10 cellular contexts compared by ENCODE assay signal in the genomic region with DNA sequence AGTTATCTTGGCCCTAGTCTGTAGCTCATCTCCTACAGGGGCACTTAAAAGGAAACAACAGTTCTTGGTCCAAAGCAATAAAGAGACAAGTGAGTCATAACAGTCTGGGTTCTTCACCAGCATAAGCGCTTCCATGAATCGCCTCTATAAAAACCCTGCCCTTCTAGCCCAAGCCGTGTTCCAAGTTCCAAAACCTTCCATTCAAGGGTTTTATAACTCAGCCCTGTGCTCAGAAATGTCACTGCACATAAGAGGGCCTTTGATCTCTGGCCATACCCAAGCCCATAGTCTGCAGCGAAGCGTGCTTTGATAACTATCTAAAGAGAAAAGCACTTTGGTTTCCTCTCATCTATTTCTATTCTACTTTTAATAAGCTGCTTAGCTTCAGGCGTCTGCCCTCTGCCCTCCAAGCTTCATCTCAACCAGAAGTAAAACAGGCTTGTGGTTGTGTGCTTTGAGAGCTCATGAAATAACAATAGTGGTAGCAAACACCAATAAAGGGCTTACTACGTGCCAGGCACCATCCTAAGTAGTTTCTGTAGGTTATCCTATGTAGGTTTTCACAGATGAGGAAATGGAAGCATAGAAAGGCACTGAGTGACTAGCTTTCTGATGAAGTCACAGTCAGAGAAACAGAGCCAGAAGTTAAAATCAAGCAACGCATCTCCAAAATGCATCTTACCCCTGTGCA.
DNase-seq lines count a peak whose midpoint lies in the region; ATAC-seq, FAIRE-seq and TF ChIP-seq lines count a peak whose summit lies in the region.
"Had no signal": no experiment of that assay in that cellular context is flagged by ENCODE, and none has a peak within 500 bp of the region (broad histone marks: within the 10 kb centered on the region; RNA-seq: fewer than 3 reads in every experiment).

No MANE protein-coding gene starts in this region.

- H3K27ac ChIP-seq in Panc1 (ENCODE audit: low read length), result no peak overlapping the region
- no peak overlapping the region for H3K27ac ChIP-seq in GM12878 (ENCODE audit: control insufficient read depth, insufficient read depth)
- H3K27ac ChIP-seq in rectal smooth muscle tissue (ENCODE audit: low read depth, low read length), result peak overlapping the region; percentile 43

- H3K36me3 ChIP-seq in Panc1 (ENCODE audit: control insufficient read depth, insufficient read depth, low read length) (no peaks in the 10 kb centered on the region), GM12878 (ENCODE audit: control insufficient read depth in 2 of 2, insufficient read depth in 2 of 2, low read length in 1 of 2) (no peaks in the 10 kb centered on the region), rectal smooth muscle tissue (ENCODE audit: control insufficient read depth, insufficient read depth, low read length) (no peaks in the 10 kb centered on the region)

- H3K4me1 Mint-ChIP-seq in type B pancreatic cell (ENCODE audit: unreplicated experiment), result peaks cover 21% of the 10 kb centered on the region

- H3K4me3 ChIP-seq in Panc1 (ENCODE audit: low read depth in 2 of 2, low read length in 2 of 2) (no peak overlapping the region), GM12878 (no peak overlapping the region), rectal smooth muscle tissue (ENCODE audit: low read length) (no peak overlapping the region)
- H3K4me3 ChIP-seq: lung had no signal

- no peak overlapping the region for H3K4me3 Mint-ChIP-seq in type B pancreatic cell
- H3K4me3 Mint-ChIP-seq: H9 had no signal

- intact Hi-C loops in Panc1 (cut with micrococcal nuclease; ENCODE audit: unreplicated experiment) (no loop called here), GM12878 (cut with micrococcal nuclease; ENCODE audit: unreplicated experiment) (loop anchor here (5.0 to 10.0 kb wide), 3 partner anchors 51 to 388 kb away; a partner anchor contains a TSS)

- H3K9me3 Mint-ChIP-seq in type B pancreatic cell, result no peaks in the 10 kb centered on the region

- FAIRE-seq in G401.6 (lab: Jason Lieb, UNC) (peak; percentile 96), GM12878 (lab: Jason Lieb, UNC) (no peak)

- no peaks in the 10 kb centered on the region for H3K79me2 ChIP-seq in GM12878 (ENCODE audit: control insufficient read depth, insufficient read depth, low read length)

- H3K36me3 Mint-ChIP-seq in type B pancreatic cell, result no peaks in the 10 kb centered on the region

- POLR2A ChIA-PET in Panc1 (lab: Charles Lee), result no interaction called here
- POLR2A ChIA-PET in GM12878 (lab: Charles Lee), result interaction anchor here (0.5 to 2.0 kb wide), 5 partner anchors 14 to 97 kb away, joined by 3 to 10 read pairs (median 5); no protein-coding TSS in a partner anchor

- SMC1A ChIA-PET in GM12878 (lab: Charles Lee; ENCODE audit: uncharacterized antibody, unreplicated experiment), result interaction anchor here (1.0 to 9.5 kb wide), 4 partner anchors 13 to 98 kb away, joined by 5 to 177 read pairs (median 42); no protein-coding TSS in a partner anchor

- no peak overlapping the region for H3K9ac ChIP-seq in GM12878 (ENCODE audit: control insufficient read depth, insufficient read depth, low read length)
- no peak overlapping the region for H3K9ac ChIP-seq in rectal smooth muscle tissue (ENCODE audit: low read length)

- H3K27me3 Mint-ChIP-seq in type B pancreatic cell, result no peaks in the 10 kb centered on the region

- no peak for TF ChIP-seq EP300 in GM12878 (IDR thresholded peaks at IDR 0.05; ENCODE audit: borderline replicate concordance in 1 of 2, control insufficient read depth in 1 of 2, low read depth in 2 of 2, low read length in 2 of 2)

- WGBS in GM12878 (ENCODE audit: insufficient coverage, insufficient replicate concordance, low lambda C conversion rate, missing lambda C conversion rate), result 6% methylated on average over 8 of the region's 8 CpGs

- no peaks in the 10 kb centered on the region for H4K20me1 ChIP-seq in GM12878 (ENCODE audit: control insufficient read depth, insufficient read depth)

- no peak overlapping the region for H3K4me2 ChIP-seq in GM12878 (ENCODE audit: control insufficient read depth, insufficient read depth)

- no peak overlapping the region for H3K27ac Mint-ChIP-seq in type B pancreatic cell
- H3K27ac Mint-ChIP-seq: H9 had no signal

- peak; percentile 58; the same call in 1 of the 2 replicates for ATAC-seq in Panc1
- ATAC-seq in GM12878, result no peak
- ATAC-seq in GM21737 (IDR thresholded peaks at IDR 0.05; ENCODE audit: unreplicated experiment), result no peak

- no peak for TF ChIP-seq POLR2A in GM12878 (IDR thresholded peaks at IDR 0.05; ENCODE audit: low read depth, low read length)

- DNase-seq in Panc1 (ENCODE audit: low read depth, low spot score) (no peak), GM12878 (ENCODE audit: low read depth, low spot score) (no peak), NCI-H446 (lab: John Stamatoyannopoulos, UW) (no peak), type B pancreatic cell (ENCODE audit: extremely low spot score, unreplicated experiment) (no peak), NCI-H1105 treated with DMSO at 0.1 percent for 48 hours (lab: John Stamatoyannopoulos, UW) (no peak)
- DNase-seq: H9 had no signal

- no peak for TF ChIP-seq RAD21 in GM12878 (IDR thresholded peaks at IDR 0.05; ENCODE audit: insufficient read depth, low read depth, low read length)

- H3K4me1 ChIP-seq in Panc1 (ENCODE audit: control insufficient read depth, insufficient read depth, low read length) (no peaks in the 10 kb centered on the region), GM12878 (ENCODE audit: control insufficient read depth, insufficient read depth, low read length) (peaks cover 43% of the 10 kb centered on the region), rectal smooth muscle tissue (ENCODE audit: control insufficient read depth, insufficient read depth, low read length) (peaks cover 8% of the 10 kb centered on the region)

- H3K9me3 ChIP-seq in Panc1 (ENCODE audit: control insufficient read depth, insufficient read depth, low read depth, low read length) (no peaks in the 10 kb centered on the region), GM12878 (replicated peaks; ENCODE audit: control insufficient read depth, insufficient read depth, low read length) (0 out of 3 replicates have a peak, but pooled peaks cover 3% of the 10 kb centered on the region)

- H3K27me3 ChIP-seq in Panc1 (ENCODE audit: control insufficient read depth, insufficient read depth, low read length), result no peaks in the 10 kb centered on the region
- no peaks in the 10 kb centered on the region for H3K27me3 ChIP-seq in GM12878 (replicated peaks in 1 of 2; ENCODE audit: control insufficient read depth in 2 of 2, insufficient read depth in 2 of 2, low read length in 1 of 2)
- no peaks in the 10 kb centered on the region for H3K27me3 ChIP-seq in rectal smooth muscle tissue (ENCODE audit: control insufficient read depth, insufficient read depth, low read length)

- H2AFZ ChIP-seq in GM12878 (ENCODE audit: control insufficient read depth, low read depth, low read length), result no peak overlapping the region; the same call in 1 of the 2 replicates

- in situ Hi-C loops in Panc1 (cut with HindIII; ENCODE audit: low pct_unique_long_range_greater_than_20kb, low sequenced_read_pairs) (no loop called here), GM12878 (cut with MboI) (loop anchor here (5.0 kb wide), 1 partner anchor 386 kb away; no protein-coding TSS in a partner anchor)

- CTCF ChIA-PET in Panc1 (lab: Charles Lee), result interaction anchor here (0.6 to 0.8 kb wide), 2 partner anchors 12 to 169 kb away, joined by 3 to 9 read pairs; no protein-coding TSS in a partner anchor
- CTCF ChIA-PET in GM12878 (lab: Yijun Ruan, JAX), result interaction anchor here (1.2 to 8.0 kb wide), 8 partner anchors 12 to 160 kb away, joined by 3 to 115 read pairs (median 7); no protein-coding TSS in a partner anchor

- RAD21 ChIA-PET in GM12878 (lab: Charles Lee; ENCODE audit: unreplicated experiment), result interaction anchor here (0.6 to 8.5 kb wide), 13 partner anchors 12 to 302 kb away, joined by 3 to 112 read pairs (median 3); a partner anchor contains a TSS

- no TSS peak for BruUV-seq in Panc1 (replicated peaks; lab: Mats Ljungman, UMichigan)
- BruUV-seq in GM12878 (replicated peaks; lab: Mats Ljungman, UMichigan), result no TSS peak

- TF ChIP-seq CTCF in Panc1 (IDR thresholded peaks at IDR 0.05) (no peak), GM12878 (IDR thresholded peaks at IDR 0.05 in 2 of 3, conservative IDR thresholded peaks at IDR 0.05 in 1 of 3; ENCODE audit: control insufficient read depth in 2 of 3, extremely low read depth in 1 of 3, insufficient read depth in 1 of 3, low read depth in 3 of 3, low read length in 3 of 3) (no peak), type B pancreatic cell (conservative IDR thresholded peaks at IDR 0.05) (no peak)

TF ChIP-seq in GM12878, 131 proteins besides CTCF, POLR2A, EP300 and RAD21 (continues in another document):
- TF ChIP-seq JUND (IDR thresholded peaks at IDR 0.05; ENCODE audit: low read depth, low read length) (no peak), GABPA (IDR thresholded peaks at IDR 0.05; ENCODE audit: low read depth) (no peak), HCFC1 (IDR thresholded peaks at IDR 0.05; ENCODE audit: low read length) (no peak), NFIC (IDR thresholded peaks at IDR 0.05; ENCODE audit: low read depth, low read length) (no peak), ASH2L (IDR thresholded peaks at IDR 0.05; ENCODE audit: borderline replicate concordance, low read depth) (no peak), TAF1 (IDR thresholded peaks at IDR 0.05; ENCODE audit: borderline replicate concordance, low read depth, low read length) (no peak)
- TF ChIP-seq, protein P1, sequence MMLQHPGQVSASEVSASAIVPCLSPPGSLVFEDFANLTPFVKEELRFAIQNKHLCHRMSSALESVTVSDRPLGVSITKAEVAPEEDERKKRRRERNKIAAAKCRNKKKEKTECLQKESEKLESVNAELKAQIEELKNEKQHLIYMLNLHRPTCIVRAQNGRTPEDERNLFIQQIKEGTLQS (IDR thresholded peaks at IDR 0.05; ENCODE audit: borderline replicate concordance, extremely low read depth, low read depth, low read length), result no peak
- TF ChIP-seq, protein P2, sequence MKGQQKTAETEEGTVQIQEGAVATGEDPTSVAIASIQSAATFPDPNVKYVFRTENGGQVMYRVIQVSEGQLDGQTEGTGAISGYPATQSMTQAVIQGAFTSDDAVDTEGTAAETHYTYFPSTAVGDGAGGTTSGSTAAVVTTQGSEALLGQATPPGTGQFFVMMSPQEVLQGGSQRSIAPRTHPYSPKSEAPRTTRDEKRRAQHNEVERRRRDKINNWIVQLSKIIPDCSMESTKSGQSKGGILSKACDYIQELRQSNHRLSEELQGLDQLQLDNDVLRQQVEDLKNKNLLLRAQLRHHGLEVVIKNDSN (IDR thresholded peaks at IDR 0.05; ENCODE audit: borderline replicate concordance, extremely low read length, insufficient read depth, low read depth, low read length), result no peak
